8 cellular contexts compared by ENCODE assay signal in the genomic region with DNA sequence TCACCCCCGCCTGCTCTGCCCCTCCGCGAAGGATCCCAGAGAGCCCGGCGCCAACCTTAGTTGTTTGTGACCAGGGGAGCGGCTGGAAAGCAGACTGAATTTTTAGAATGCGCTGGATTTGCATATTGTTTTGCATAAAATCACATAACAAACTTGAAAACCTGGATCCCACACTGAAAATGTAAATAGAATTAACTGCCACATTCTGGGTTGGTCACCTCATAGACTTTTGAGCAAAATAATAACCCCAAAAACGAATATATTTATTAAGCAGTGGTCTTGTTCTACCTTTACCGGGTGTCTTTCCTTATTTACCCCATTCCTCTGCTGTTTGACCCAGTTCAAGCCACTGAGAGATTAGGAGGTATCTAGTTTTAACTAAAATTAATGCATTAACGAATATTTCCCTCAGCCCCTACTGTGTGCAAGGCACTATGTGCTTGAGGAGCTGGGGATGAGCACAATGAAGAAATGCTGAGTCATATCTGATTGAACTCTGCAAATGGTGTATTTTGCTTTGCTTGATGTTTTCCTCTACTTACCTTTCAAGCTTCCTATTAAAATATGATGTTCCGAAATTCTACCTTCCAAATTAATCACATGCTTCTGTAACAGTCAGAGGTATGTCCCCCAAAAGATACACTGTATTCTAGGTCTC. TPM values are rescaled to one million over a fixed set of nuclear protein-coding genes. Genes with fewer than 3 reads are reported as not detected.
A peak's percentile ranks its signal among the peaks of the same experiment; 100 is the strongest.
DNase-seq lines count a peak whose midpoint lies in the region; ATAC-seq and TF ChIP-seq lines count a peak whose summit lies in the region.

No MANE protein-coding gene starts in this region.

- H3K4me1 ChIP-seq in rectal smooth muscle tissue (ENCODE audit: control insufficient read depth, insufficient read depth, low read length), result peaks cover 9% of the 10 kb centered on the region

- ATAC-seq in GM18870 (IDR thresholded peaks at IDR 0.05; ENCODE audit: unreplicated experiment), result peak; percentile 3
- no peak for ATAC-seq in HG03469 (IDR thresholded peaks at IDR 0.05; ENCODE audit: unreplicated experiment)

- H3K36me3 ChIP-seq in rectal smooth muscle tissue (ENCODE audit: control insufficient read depth, insufficient read depth, low read length), result no peaks in the 10 kb centered on the region

- DNase-seq in OCI-M2 (lab: John Stamatoyannopoulos, UW; ENCODE audit: unreplicated experiment) (peak; percentile 71), epithelial cell of proximal tubule (ENCODE audit: low read depth) (no peak), AG20443 (ENCODE audit: low spot score) (no peak), inferior parietal cortex (ENCODE audit: extremely low spot score) (no peak)
- DNase-seq in stimulated activated CD4-positive, alpha-beta T cell treated with anti-CD3 and anti-CD28 coated beads, Interleukin-1b, Interleukin-23, amount 100 ng/mL, for 48 hours, result no peak

- H3K4me3 ChIP-seq in epithelial cell of proximal tubule (ENCODE audit: low read depth, low read length) (peak overlapping the region; percentile 86), rectal smooth muscle tissue (ENCODE audit: low read length) (peak overlapping the region; percentile 50)

- TF ChIP-seq CTCF in epithelial cell of proximal tubule (conservative IDR thresholded peaks at IDR 0.05; ENCODE audit: low read depth, low read length), result no peak

- H3K27me3 ChIP-seq in rectal smooth muscle tissue (ENCODE audit: control insufficient read depth, insufficient read depth, low read length), result no peaks in the 10 kb centered on the region

- peak overlapping the region; percentile 84 for H3K27ac ChIP-seq in rectal smooth muscle tissue (ENCODE audit: low read depth, low read length)

- no peak overlapping the region for H3K9ac ChIP-seq in rectal smooth muscle tissue (ENCODE audit: low read length)

RNA-seq across cellular contexts. Expression of gene EGLN3, which starts 0.4 kb away (rescaled TPM):
- 2.0 and 7.0 TPM in 2 replicates for total RNA-seq in epithelial cell of proximal tubule
